1 cellular context compared by ENCODE assay signal in genomic region chr2:43542285-43542933, GRCh38.
TF ChIP-seq lines count a peak whose summit lies in the region.

No MANE protein-coding gene starts in this region.

TF ChIP-seq in GM12878, 131 proteins besides CTCF, POLR2A, EP300 and RAD21 (continued from another document):
- TF ChIP-seq PKNOX1 (IDR thresholded peaks at IDR 0.05) (no peak), MTA2 (IDR thresholded peaks at IDR 0.05; ENCODE audit: low read depth) (no peak), SMC3 (IDR thresholded peaks at IDR 0.05; ENCODE audit: borderline replicate concordance, low read length) (peak; percentile 41; the same call in 1 of the 2 replicates), CREM (IDR thresholded peaks at IDR 0.05; ENCODE audit: low read depth) (peak; percentile 32; the same call in 1 of the 2 replicates), HDGF (IDR thresholded peaks at IDR 0.05) (no peak)
